8 cellular contexts compared by ENCODE assay signal in the genomic region with DNA sequence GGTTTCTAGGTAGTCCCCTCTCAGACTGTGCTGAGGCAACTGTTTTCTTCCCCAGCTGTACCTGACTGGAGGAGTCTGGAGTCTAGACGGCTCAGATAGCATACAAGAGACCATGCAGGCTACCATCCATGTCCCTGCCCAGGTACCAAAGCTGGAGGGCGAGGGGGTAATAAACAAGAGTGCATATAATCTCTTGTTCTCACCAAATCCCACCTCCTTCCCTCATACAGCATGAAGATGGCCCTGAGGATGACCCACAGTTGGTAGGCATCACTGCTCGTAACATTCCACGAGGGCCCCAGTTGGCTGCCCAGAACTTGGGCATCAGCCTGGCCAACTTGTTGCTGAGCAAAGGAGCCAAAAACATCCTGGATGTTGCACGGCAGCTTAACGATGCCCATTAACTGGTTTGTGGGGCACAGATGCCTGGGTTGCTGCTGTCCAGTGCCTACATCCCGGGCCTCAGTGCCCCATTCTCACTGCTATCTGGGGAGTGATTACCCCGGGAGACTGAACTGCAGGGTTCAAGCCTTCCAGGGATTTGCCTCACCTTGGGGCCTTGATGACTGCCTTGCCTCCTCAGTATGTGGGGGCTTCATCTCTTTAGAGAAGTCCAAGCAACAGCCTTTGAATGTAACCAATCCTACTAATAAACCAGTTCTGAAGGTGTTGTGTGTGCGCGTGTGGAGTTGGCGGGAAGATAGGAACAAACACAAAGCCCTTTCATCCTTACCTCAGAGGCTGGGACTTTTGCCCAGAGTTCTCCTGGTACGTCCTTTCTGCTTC. TPM values are rescaled to one million over a fixed set of nuclear protein-coding genes. Genes with fewer than 3 reads are reported as not detected.
DNase-seq lines count a peak whose midpoint lies in the region; ATAC-seq and TF ChIP-seq lines count a peak whose summit lies in the region.

No MANE protein-coding gene starts in this region.

- H3K36me3 ChIP-seq in PC-3 (ENCODE audit: low read depth, low read length): peaks cover 40% of the 10 kb centered on the region
- peaks cover 59% of the 10 kb centered on the region for H3K36me3 ChIP-seq in endodermal cell (ENCODE audit: control insufficient read depth, insufficient read depth, low read length)

- CTCF ChIA-PET in PC-3 (lab: Charles Lee): no interaction called here

- peaks cover 18% of the 10 kb centered on the region for H3K4me1 Mint-ChIP-seq in endodermal cell

- WGBS in endodermal cell (ENCODE audit: insufficient coverage in 1 of 2, insufficient read length in 1 of 2), 2 experiments: 56 to 69% methylated on average over 6 to 12 of the region's 12 CpGs

- peaks cover 23% of the 10 kb centered on the region for H3K4me1 ChIP-seq in PC-3 (ENCODE audit: insufficient read depth, low read length)
- H3K4me1 ChIP-seq in endodermal cell (ENCODE audit: control insufficient read depth, insufficient read depth, low read length): peaks cover 11% of the 10 kb centered on the region

- POLR2A ChIA-PET in PC-3 (lab: Charles Lee; ENCODE audit: unreplicated experiment): interaction anchor here (0.6 kb wide), 1 partner anchor 79 kb away, joined by 3 read pairs; no protein-coding TSS in a partner anchor

- ATAC-seq in PC-3 (no peak), GM21447 (IDR thresholded peaks at IDR 0.05; ENCODE audit: unreplicated experiment) (no peak), GM19324 (IDR thresholded peaks at IDR 0.05; ENCODE audit: low FRiP score, unreplicated experiment) (no peak)

- TF ChIP-seq CTCF in PC-3 (conservative IDR thresholded peaks at IDR 0.05; ENCODE audit: low read depth, low read length): no peak
- no peak for TF ChIP-seq CTCF in endodermal cell (conservative IDR thresholded peaks at IDR 0.05)

- peak; percentile 40 for DNase-seq in DMS53 (lab: John Stamatoyannopoulos, UW)
- no peak for DNase-seq in DMS53 treated with DMSO at 0.1 percent for 48 hours (lab: John Stamatoyannopoulos, UW; ENCODE audit: unreplicated experiment)
- peak; percentile 41 for DNase-seq in PC-3
- no peak for DNase-seq in endodermal cell
- DNase-seq in skeletal muscle cell (ENCODE audit: low read depth): no peak
- no peak for DNase-seq in NCI-H774 (lab: John Stamatoyannopoulos, UW)

- H3K27me3 ChIP-seq in PC-3 (ENCODE audit: low read length) (no peaks in the 10 kb centered on the region), endodermal cell (ENCODE audit: control insufficient read depth, insufficient read depth, low read length, poor library complexity, severe bottlenecking) (no peaks in the 10 kb centered on the region)

- H3K9me3 ChIP-seq in PC-3 (ENCODE audit: low read length) (no peaks in the 10 kb centered on the region), endodermal cell (ENCODE audit: control insufficient read depth, low read length) (no peaks in the 10 kb centered on the region)

- H3K79me2 ChIP-seq in PC-3 (ENCODE audit: low read length): peaks cover 34% of the 10 kb centered on the region

- H3K9me2 ChIP-seq in PC-3 (replicated peaks; ENCODE audit: low read length): no peaks in the 10 kb centered on the region

- H3K27me3 Mint-ChIP-seq in endodermal cell (ENCODE audit: insufficient read depth): no peaks in the 10 kb centered on the region

- no peaks in the 10 kb centered on the region for H3K9me3 Mint-ChIP-seq in endodermal cell

- H3K36me3 Mint-ChIP-seq in endodermal cell (ENCODE audit: low read depth): peaks cover 36% of the 10 kb centered on the region

- peaks cover 17% of the 10 kb centered on the region for H3F3A ChIP-seq in PC-3 (ENCODE audit: low read length, unreplicated experiment)

- H3K4me2 ChIP-seq in PC-3 (ENCODE audit: low read length): peak overlapping the region; percentile 94

- H3K27ac ChIP-seq in PC-3 (ENCODE audit: low read length) (no peak overlapping the region), endodermal cell (ENCODE audit: low read depth, low read length) (no peak overlapping the region)

- H3K4me3 Mint-ChIP-seq in endodermal cell: peak overlapping the region; percentile 93

- intact Hi-C loops in PC-3 (cut with micrococcal nuclease): no loop called here

- peak overlapping the region; percentile 93 for H3K27ac Mint-ChIP-seq in endodermal cell

- H3K9ac ChIP-seq in PC-3 (ENCODE audit: low read length) (peak overlapping the region; percentile 97), endodermal cell (ENCODE audit: extremely low read depth, low read length, poor library complexity, severe bottlenecking) (peak overlapping the region; percentile 93)

- no peak overlapping the region for H2AFZ ChIP-seq in PC-3 (ENCODE audit: low read length)

- peaks cover 28% of the 10 kb centered on the region for H4K20me1 ChIP-seq in PC-3 (ENCODE audit: low read length)

- peak overlapping the region; percentile 90 for H3K4me3 ChIP-seq in PC-3 (ENCODE audit: low read length)
- H3K4me3 ChIP-seq in endodermal cell (ENCODE audit: low read length): peak overlapping the region; percentile 97
- peak overlapping the region; percentile 62 for H3K4me3 ChIP-seq in skeletal muscle cell (ENCODE audit: low read depth, low read length)

- TSS peak; percentile 19 for BruUV-seq in PC-3 (replicated peaks; lab: Mats Ljungman, UMichigan)

RNA-seq across cellular contexts. Expression of gene HMBS, which starts 8.4 kb away (rescaled TPM):
- total RNA-seq in PC-3 (2014; rRNA removed): 9.3 and 22.5 TPM in 2 replicates
- 10 to 100 TPM; 45.9 to 54.8 TPM for total RNA-seq in endodermal cell
- 42.7 TPM for polyA plus RNA-seq in endodermal cell (2013, experiment 1 of 2)
- polyA plus RNA-seq in endodermal cell (2013, experiment 2 of 2): 40.0 TPM

RNA-seq across cellular contexts. Expression of gene DPAGT1, which starts 8.6 kb away (rescaled TPM):
- total RNA-seq in PC-3 (2014; rRNA removed) (68.0 and 82.4 TPM in 2 replicates), endodermal cell (10 to 100 TPM; 49.4 to 51.9 TPM)
- 58.1 TPM for polyA plus RNA-seq in endodermal cell (2013, experiment 1 of 2)
- 49.6 TPM for polyA plus RNA-seq in endodermal cell (2013, experiment 2 of 2)

RNA-seq across cellular contexts. Expression of gene C2CD2L, which starts 14.1 kb away (rescaled TPM):
- 16.8 and 17.2 TPM in 2 replicates for total RNA-seq in PC-3 (2014; rRNA removed)
- 1 to 10 TPM; 2.4 to 3.1 TPM for total RNA-seq in endodermal cell
- 6.7 TPM for polyA plus RNA-seq in endodermal cell (2013, experiment 1 of 2)
- polyA plus RNA-seq in endodermal cell (2013, experiment 2 of 2): 6.3 TPM

RNA-seq across cellular contexts. Expression of gene VPS11, which starts 25.5 kb away (rescaled TPM):
- 48.3 and 48.7 TPM in 2 replicates for total RNA-seq in PC-3 (2014; rRNA removed)
- 10 to 100 TPM; 26.9 to 29.1 TPM for total RNA-seq in endodermal cell
- 27.6 TPM for polyA plus RNA-seq in endodermal cell (2013, experiment 1 of 2)
- 25.2 TPM for polyA plus RNA-seq in endodermal cell (2013, experiment 2 of 2)

RNA-seq across cellular contexts. Expression of gene HINFP, which starts 28.3 kb away (rescaled TPM):
- total RNA-seq in PC-3 (2014; rRNA removed): 14.7 and 24.7 TPM in 2 replicates
- total RNA-seq in endodermal cell: 10 to 100 TPM; 43.8 to 44.8 TPM
- polyA plus RNA-seq in endodermal cell (2013, experiment 1 of 2): 30.6 TPM
- polyA plus RNA-seq in endodermal cell (2013, experiment 2 of 2): 30.8 TPM

Comparison
In these comparisons a context has a peak if more than half of its experiments do, and no peak if none do; other contexts are left out.
1. DNase-seq: peak in DMS53 (single experiment) and PC-3 (single experiment); none in DMS53 treated with DMSO at 0.1 percent for 48 hours (single experiment), endodermal cell (single experiment), skeletal muscle cell (single experiment) and NCI-H774 (single experiment).
2. Peak in every context shown above with its lines, with median percentiles within 50 percentile points of each other: H3K4me3 ChIP-seq.